1 cellular context compared by ENCODE assay signal in the genomic region with DNA sequence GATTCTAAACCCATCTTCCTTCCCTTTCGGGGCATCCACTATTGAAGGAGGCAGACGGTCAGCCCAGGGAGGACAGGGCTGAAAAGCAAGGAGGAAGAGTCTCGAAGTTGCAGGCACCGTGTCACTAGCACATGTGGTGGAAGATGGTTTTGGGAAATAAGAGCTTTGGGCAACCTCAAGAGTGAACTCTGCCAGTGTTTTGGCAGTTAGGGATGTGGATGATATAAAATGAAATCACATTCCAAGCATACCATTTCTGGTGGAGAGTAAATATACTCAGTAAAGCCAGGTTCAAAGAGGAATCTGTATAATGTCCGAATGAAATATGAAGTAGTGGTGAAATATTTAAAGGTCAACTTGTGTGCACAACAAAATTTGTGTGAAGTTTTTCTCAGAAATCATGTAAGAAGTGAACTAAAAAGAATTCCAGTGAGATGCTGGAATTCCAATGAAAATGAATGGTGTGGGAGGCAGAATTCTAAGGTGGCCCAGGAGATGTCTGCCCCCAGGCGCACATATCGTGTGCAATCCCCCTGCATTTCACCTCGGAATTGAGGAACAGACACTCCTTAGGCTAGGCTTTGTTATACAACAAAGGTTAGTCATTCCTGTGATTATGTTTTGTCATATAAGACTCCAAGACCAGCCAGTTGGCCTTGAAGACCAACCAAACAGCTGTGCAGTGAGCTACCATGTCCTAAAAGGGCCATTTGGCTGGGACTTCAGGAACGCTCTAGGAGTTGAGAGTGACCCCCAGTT.
A peak's percentile ranks its signal among the peaks of the same experiment; 100 is the strongest.
TF ChIP-seq lines count a peak whose summit lies in the region.

No MANE protein-coding gene starts in this region.

TF ChIP-seq in A549, 52 proteins besides CTCF, POLR2A, EP300 and RAD21 (continued from another document):
- peak; percentile 67 to 68; a peak in 4 of 5 replicates for TF ChIP-seq JUN (IDR thresholded peaks at IDR 0.05)
